Comparison of ENCODE assay signal across 29 cellular contexts in genomic region chr21:35672313-35672712, GRCh38.
"Had no signal": no experiment of that assay in that cellular context is flagged by ENCODE, and none has a peak within 500 bp of the region (broad histone marks: within the 10 kb centered on the region; RNA-seq: fewer than 3 reads in every experiment).

No MANE protein-coding gene starts in this region.

- H3K36me3 ChIP-seq: adrenal gland, ascending aorta, brain microvascular endothelial cell, breast epithelium, cardiac muscle cell had no signal

- H3K9me3 ChIP-seq: adrenal gland, ascending aorta, body of pancreas, breast epithelium had no signal

- H3K27me3 ChIP-seq: adrenal gland, ascending aorta, body of pancreas, brain microvascular endothelial cell, breast epithelium, cardiac muscle cell had no signal

- DNase-seq: activated effector memory CD4-positive, alpha-beta T cell treated with anti-CD3 and anti-CD28 coated beads, Interleukin-2, amount 50 U/mL, for 16 hours; activated effector memory CD4-positive, alpha-beta T cell treated with Interleukin-2 at 50 U/mL for 16 hours; activated gamma-delta T cell; activated gamma-delta T cell treated with Interleukin-2 at 50 U/mL for 16 hours; activated naive CD4-positive, alpha-beta T cell; activated naive CD4-positive, alpha-beta T cell treated with anti-CD3 and anti-CD28 coated beads for 36 hours; activated naive CD4-positive, alpha-beta T cell treated with anti-CD3 and anti-CD28 coated beads, Interleukin-2, amount 10 ng/mL, durations not matched to agents 7 days and 5 days; activated naive CD4-positive, alpha-beta T cell treated with anti-CD3 and anti-CD28 coated beads, Interleukin-2, amount 50 U/mL, for 16 hours; activated naive CD4-positive, alpha-beta T cell treated with Interleukin-2 at 50 U/mL for 16 hours; activated naive CD8-positive, alpha-beta T cell treated with anti-CD3 and anti-CD28 coated beads for 36 hours; activated naive CD8-positive, alpha-beta T cell treated with anti-CD3 and anti-CD28 coated beads, Interleukin-2, amount 10 ng/mL, durations not matched to agents 7 days and 5 days; activated naive CD8-positive, alpha-beta T cell treated with anti-CD3 and anti-CD28 coated beads, Interleukin-2, amount 50 U/mL, for 24 hours; activated T-cell treated with anti-CD3 and anti-CD28 coated beads, Interleukin-2, amount 50 U/mL, for 1 hour; activated T-cell treated with anti-CD3 and anti-CD28 coated beads, Interleukin-2, amount 50 U/mL, for 24 hours; activated T-cell treated with anti-CD3 and anti-CD28 coated beads, Interleukin-2, amount 50 U/mL, for 4 hours; activated T-cell treated with anti-CD3 and anti-CD28 coated beads, Interleukin-2, amount 50 U/mL, for 72 hours; adrenal gland; amniotic stem cell; amygdala; anterior cingulate cortex; aorta; body of pancreas; brain microvascular endothelial cell; caudate nucleus; central memory CD4-positive, alpha-beta T cell; cerebellar nuclear complex had no signal

- H3K27ac ChIP-seq: adrenal gland, ascending aorta, body of pancreas, brain microvascular endothelial cell, breast epithelium, cardiac muscle cell had no signal

- H3K4me1 ChIP-seq: adrenal gland, ascending aorta had no signal

- H3K4me3 ChIP-seq: adrenal gland, ascending aorta, body of pancreas, breast epithelium, cardiac muscle cell had no signal
